21 cellular contexts compared by ENCODE assay signal in the genomic region with DNA sequence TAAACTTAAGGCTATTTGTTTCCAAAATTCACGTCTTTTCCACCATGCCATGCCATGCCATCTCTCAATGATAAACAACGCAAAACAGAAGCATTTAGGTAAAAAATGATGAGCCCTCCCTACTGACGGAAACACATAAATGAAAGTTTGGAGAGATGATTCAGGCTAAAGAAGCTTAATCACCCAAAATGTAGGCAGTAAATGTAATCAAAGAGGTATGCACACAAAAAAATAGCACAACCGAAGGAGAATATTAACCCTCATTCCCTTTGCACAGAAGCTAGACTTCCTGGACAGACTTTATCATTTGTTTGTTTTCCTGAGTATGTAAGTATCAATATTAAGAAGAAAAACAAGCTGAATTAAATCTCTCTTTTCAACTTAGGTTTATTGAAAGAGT. TPM values are rescaled to one million over a fixed set of nuclear protein-coding genes. Genes with fewer than 3 reads are reported as not detected.
A peak's percentile ranks its signal among the peaks of the same experiment; 100 is the strongest.
DNase-seq lines count a peak whose midpoint lies in the region; ATAC-seq, FAIRE-seq and TF ChIP-seq lines count a peak whose summit lies in the region.
"Had no signal": no experiment of that assay in that cellular context is flagged by ENCODE, and none has a peak within 500 bp of the region (broad histone marks: within the 10 kb centered on the region; RNA-seq: fewer than 3 reads in every experiment).

No MANE protein-coding gene starts in this region.

- TF ChIP-seq CTCF in bronchial epithelial cell (IDR thresholded peaks at IDR 0.05; ENCODE audit: insufficient read depth, low read length, severe bottlenecking) (no peak), MCF 10A (IDR thresholded peaks at IDR 0.05; ENCODE audit: unreplicated experiment) (no peak)

- CTCF ChIA-PET in MCF 10A (lab: Yijun Ruan, JAX), result interaction anchor here (1.6 kb wide), 1 partner anchor 15 kb away, joined by 6 read pairs; no protein-coding TSS in a partner anchor

- no peaks in the 10 kb centered on the region for H3K36me3 Mint-ChIP-seq in MCF 10A (ENCODE audit: insufficient read depth, unreplicated experiment)

- H3K27ac Mint-ChIP-seq in MCF 10A (ENCODE audit: low read depth, unreplicated experiment), result no peak overlapping the region
- H3K27ac Mint-ChIP-seq: CD4-positive, alpha-beta T cell; IgD-negative memory B cell had no signal

- no peak overlapping the region for H3K4me3 Mint-ChIP-seq in MCF 10A (ENCODE audit: unreplicated experiment)
- H3K4me3 Mint-ChIP-seq: CD4-positive, alpha-beta T cell; IgD-negative memory B cell had no signal

- H3K4me3 ChIP-seq in bronchial epithelial cell (ENCODE audit: low read depth, low read length), result no peak overlapping the region
- H3K4me3 ChIP-seq: BLaER1 had no signal

- FAIRE-seq in bronchial epithelial cell (lab: Jason Lieb, UNC), result no peak
- FAIRE-seq: HTR-8/SVneo had no signal

- DNase-seq in ELR (ENCODE audit: low read depth), result peak; percentile 60
- peak; percentile 45 for DNase-seq in NCI-H226
- DNase-seq in bronchial epithelial cell (ENCODE audit: low read depth), result peak; percentile 12
- peak; percentile 27 for DNase-seq in non-pigmented ciliary epithelial cell (ENCODE audit: low read depth)
- no peak for DNase-seq in MCF 10A (ENCODE audit: unreplicated experiment)
- no peak for DNase-seq in HuH-7 (ENCODE audit: low spot score)
- DNase-seq: CD4-positive, alpha-beta T cell; COR-L47; DND-41; GDM1; NCI-H1694; NCI-H2081; NCI-H2171; NCI-H526; Right ventricle myocardium superior had no signal

- H3K27me3 ChIP-seq in bronchial epithelial cell (ENCODE audit: control insufficient read depth, insufficient read depth, low read length), result no peaks in the 10 kb centered on the region
- H3K27me3 ChIP-seq: BLaER1 had no signal

- POLR2A ChIA-PET in MCF 10A (lab: Yijun Ruan, JAX), result interaction anchor here (0.6 kb wide), 1 partner anchor 571 kb away, joined by 3 read pairs; no protein-coding TSS in a partner anchor

- no TSS peak for BruUV-seq in MCF 10A (replicated peaks; lab: Mats Ljungman, UMichigan)

- H3K4me1 Mint-ChIP-seq in MCF 10A (ENCODE audit: insufficient read depth, unreplicated experiment), result peaks cover 12% of the 10 kb centered on the region
- H3K4me1 Mint-ChIP-seq: IgD-negative memory B cell had no signal

- no peaks in the 10 kb centered on the region for H3K27me3 Mint-ChIP-seq in MCF 10A (ENCODE audit: insufficient read depth, unreplicated experiment)

- intact Hi-C loops in MCF 10A (cut with micrococcal nuclease), result no loop called here

- no peaks in the 10 kb centered on the region for H3K9me3 Mint-ChIP-seq in MCF 10A (ENCODE audit: unreplicated experiment)
- H3K9me3 Mint-ChIP-seq: CD4-positive, alpha-beta T cell had no signal

- ATAC-seq in HG02970 (IDR thresholded peaks at IDR 0.05; ENCODE audit: low FRiP score, unreplicated experiment) (no peak), HG02981 (IDR thresholded peaks at IDR 0.05; ENCODE audit: unreplicated experiment) (no peak)

- H3K36me3 ChIP-seq in bronchial epithelial cell (ENCODE audit: control insufficient read depth, insufficient read depth, low read length), result no peaks in the 10 kb centered on the region
- H3K36me3 ChIP-seq: BLaER1 had no signal

RNA-seq across cellular contexts. Expression of a gene that starts 28.8 kb away (rescaled TPM):
- total RNA-seq in bronchial epithelial cell (under 0.01 and 0.13 TPM in 2 replicates), MCF 10A (2022) (0.52 TPM in 1 of 2 replicates, not detected in the other)
- total RNA-seq: Right ventricle myocardium superior, RPMI7951 had no signal

Comparison
In these comparisons a context has a peak if more than half of its experiments do, and no peak if none do; other contexts are left out.
1. DNase-seq: peak in ELR (single experiment), NCI-H226 (single experiment), bronchial epithelial cell (single experiment) and non-pigmented ciliary epithelial cell (single experiment); none in MCF 10A (single experiment) and HuH-7 (single experiment).